ENCODE assay signal across 8 cellular contexts in the genomic region with DNA sequence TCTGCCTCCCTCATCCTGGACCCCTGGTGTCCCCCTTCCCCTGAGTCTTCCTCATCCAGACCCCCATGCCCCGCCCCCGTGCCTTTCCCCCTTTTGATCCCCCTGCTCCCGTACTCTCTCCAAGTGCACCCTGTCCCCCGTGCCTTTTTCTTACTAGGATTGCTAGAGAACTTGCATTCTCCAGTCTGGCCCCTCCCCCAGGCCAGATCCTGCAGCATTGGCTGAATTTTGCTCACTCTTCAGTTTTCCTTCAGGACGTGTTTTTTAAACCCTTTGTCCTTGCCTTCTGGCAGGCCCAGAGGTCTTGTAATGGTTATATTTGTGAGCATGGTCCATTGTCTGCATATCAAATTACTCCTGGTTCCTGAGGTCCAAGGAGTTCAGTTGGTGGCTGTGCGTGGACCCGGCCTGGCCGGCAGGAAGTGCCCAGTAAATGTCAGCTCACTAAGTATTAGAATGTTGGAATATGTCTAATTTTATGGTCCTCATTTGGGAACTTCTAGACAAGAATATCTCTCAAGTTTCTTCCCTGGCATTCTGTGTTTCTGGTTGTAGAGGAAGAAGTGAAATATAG. TPM values are rescaled to one million over a fixed set of nuclear protein-coding genes. Genes with fewer than 3 reads are reported as not detected.
DNase-seq lines count a peak whose midpoint lies in the region; ATAC-seq and TF ChIP-seq lines count a peak whose summit lies in the region.

No MANE protein-coding gene starts in this region.

- DNase-seq in CD14-positive monocyte (ENCODE audit: low spot score) (no peak), M059J (ENCODE audit: low read depth) (peak; percentile 13), caudate nucleus (lab: John Stamatoyannopoulos, UW) (peak in 3 of 61 donors; percentile 5 to 16 (median 6)), lower lobe of right lung (no peak), type B pancreatic cell (ENCODE audit: extremely low spot score, unreplicated experiment) (no peak), GM10266 (ENCODE audit: extremely low spot score) (no peak)

- peak overlapping the region; percentile 85 to 89 for H3K4me3 Mint-ChIP-seq in CD14-positive monocyte
- peak overlapping the region; percentile 95 for H3K4me3 Mint-ChIP-seq in type B pancreatic cell

- H3K4me1 Mint-ChIP-seq in CD14-positive monocyte = peaks cover 29% of the 10 kb centered on the region
- H3K4me1 Mint-ChIP-seq in type B pancreatic cell (ENCODE audit: unreplicated experiment) = no peaks in the 10 kb centered on the region

- H3K27ac ChIP-seq in caudate nucleus (ENCODE audit: low read depth, low read length) (peak overlapping the region; percentile 91), lower lobe of right lung (peak overlapping the region; percentile 85)

- peak; percentile 2 to 30 for ATAC-seq in lower lobe of right lung
- no peak for ATAC-seq in GM21825 (IDR thresholded peaks at IDR 0.05; ENCODE audit: unreplicated experiment)
- no peak for ATAC-seq in HG03520 (IDR thresholded peaks at IDR 0.05; ENCODE audit: unreplicated experiment)

- no peaks in the 10 kb centered on the region for H3K9me3 ChIP-seq in lower lobe of right lung

- peak overlapping the region; percentile 91 for H3K4me3 ChIP-seq in lower lobe of right lung

- intact Hi-C loops in CD14-positive monocyte (cut with micrococcal nuclease) (loop anchor here (1.0 to 2.0 kb wide), 2 partner anchors 15 kb away; no protein-coding TSS in a partner anchor), lower lobe of right lung (cut with DNase I) (no loop called here)

- peaks cover 25% of the 10 kb centered on the region for H3K36me3 ChIP-seq in lower lobe of right lung

- peaks cover 0 to 2% (median 0%) of the 10 kb centered on the region in 7 donors for H3K9me3 Mint-ChIP-seq in CD14-positive monocyte
- H3K9me3 Mint-ChIP-seq in type B pancreatic cell = no peaks in the 10 kb centered on the region

- peaks cover 14% of the 10 kb centered on the region for H3K4me1 ChIP-seq in lower lobe of right lung

- H3K27ac Mint-ChIP-seq in CD14-positive monocyte = peak overlapping the region; percentile 72 to 87 (median 77)
- peak overlapping the region; percentile 92 for H3K27ac Mint-ChIP-seq in type B pancreatic cell

- no peak for TF ChIP-seq CTCF in CD14-positive monocyte (IDR thresholded peaks at IDR 0.05)
- TF ChIP-seq CTCF in lower lobe of right lung (IDR thresholded peaks at IDR 0.05) = no peak
- no peak for TF ChIP-seq CTCF in type B pancreatic cell (conservative IDR thresholded peaks at IDR 0.05)
- no peak for TF ChIP-seq CTCF in GM10266 (IDR thresholded peaks at IDR 0.05; ENCODE audit: control insufficient read depth, insufficient read depth, low read depth, missing control alignments)

- H3K27me3 Mint-ChIP-seq in CD14-positive monocyte (ENCODE audit: low read depth in 3 of 3) = no peaks in the 10 kb centered on the region
- H3K27me3 Mint-ChIP-seq in type B pancreatic cell = no peaks in the 10 kb centered on the region

- peaks cover 26 to 29% of the 10 kb centered on the region in 2 donors for H3K36me3 Mint-ChIP-seq in CD14-positive monocyte
- H3K36me3 Mint-ChIP-seq in type B pancreatic cell = no peaks in the 10 kb centered on the region

- H3K27me3 ChIP-seq in lower lobe of right lung (ENCODE audit: low read depth) = no peaks in the 10 kb centered on the region

RNA-seq across cellular contexts. Expression of gene TBC1D13, which starts 0.6 kb away (rescaled TPM):
- polyA plus RNA-seq in CD14-positive monocyte = 10 to 100 TPM in 1 of 2 donors, 1 to 10 TPM in 1; 9.9 to 13.8 TPM
- 31.6 and 58.7 TPM in 2 replicates for total RNA-seq in M059J (2014; rRNA removed; shearing (Covaris generic))
- total RNA-seq in lower lobe of right lung = 25.6 TPM
- 29.0 and 33.5 TPM in 2 replicates for total RNA-seq in type B pancreatic cell (ENCODE audit: low replicate concordance)

RNA-seq across cellular contexts. Expression of gene ZER1, which starts 15.9 kb away (rescaled TPM):
- polyA plus RNA-seq in CD14-positive monocyte = 10 to 100 TPM; 16.1 to 25.6 TPM
- 24.5 and 30.1 TPM in 2 replicates for total RNA-seq in M059J (2014; rRNA removed; shearing (Covaris generic))
- total RNA-seq in lower lobe of right lung = 45.5 TPM
- 36.8 and 45.7 TPM in 2 replicates for total RNA-seq in type B pancreatic cell (ENCODE audit: low replicate concordance)

RNA-seq across cellular contexts. Expression of gene ENDOG, which starts 30.6 kb away (rescaled TPM):
- 10 to 100 TPM; 13.0 to 24.6 TPM for polyA plus RNA-seq in CD14-positive monocyte
- 10.3 and 18.9 TPM in 2 replicates for total RNA-seq in M059J (2014; rRNA removed; shearing (Covaris generic))
- total RNA-seq in lower lobe of right lung (21.5 TPM), type B pancreatic cell (ENCODE audit: low replicate concordance) (24.1 and 30.8 TPM in 2 replicates)

RNA-seq across cellular contexts. Expression of gene SPOUT1, which starts 41.9 kb away (rescaled TPM):
- polyA plus RNA-seq in CD14-positive monocyte = 10 to 100 TPM; 25.7 to 29.9 TPM
- total RNA-seq in M059J (2014; rRNA removed; shearing (Covaris generic)) = 32.8 and 37.2 TPM in 2 replicates
- total RNA-seq in lower lobe of right lung = 32.1 TPM
- 46.7 and 53.4 TPM in 2 replicates for total RNA-seq in type B pancreatic cell (ENCODE audit: low replicate concordance)

Comparison
In these comparisons a context has a peak if more than half of its experiments do, and no peak if none do; other contexts are left out.
1. ATAC-seq: peak in lower lobe of right lung (2 of 2); none in GM21825 (single experiment) and HG03520 (single experiment).